ENCODE assay signal across 9 cellular contexts in genomic region chr7:135265637-135266036, GRCh38. TPM values are rescaled to one million over a fixed set of nuclear protein-coding genes. Genes with fewer than 3 reads are reported as not detected.
"Had no signal": no experiment of that assay in that cellular context is flagged by ENCODE, and none has a peak within 500 bp of the region (broad histone marks: within the 10 kb centered on the region; RNA-seq: fewer than 3 reads in every experiment).

No MANE protein-coding gene starts in this region.

- ATAC-seq: GM12878 had no signal

- FAIRE-seq: G401.6, GM12878, GM12891, GM12892, GM18507, GM19239 had no signal

- DNase-seq: GDM1, GF-D8 had no signal

- H3K4me3 ChIP-seq: GM12878 had no signal

RNA-seq across cellular contexts. Expression of gene STRA8, which starts 32.0 kb away (rescaled TPM):
- total RNA-seq: G401, GM12878 had no signal
